18 cellular contexts compared by ENCODE assay signal in the genomic region with DNA sequence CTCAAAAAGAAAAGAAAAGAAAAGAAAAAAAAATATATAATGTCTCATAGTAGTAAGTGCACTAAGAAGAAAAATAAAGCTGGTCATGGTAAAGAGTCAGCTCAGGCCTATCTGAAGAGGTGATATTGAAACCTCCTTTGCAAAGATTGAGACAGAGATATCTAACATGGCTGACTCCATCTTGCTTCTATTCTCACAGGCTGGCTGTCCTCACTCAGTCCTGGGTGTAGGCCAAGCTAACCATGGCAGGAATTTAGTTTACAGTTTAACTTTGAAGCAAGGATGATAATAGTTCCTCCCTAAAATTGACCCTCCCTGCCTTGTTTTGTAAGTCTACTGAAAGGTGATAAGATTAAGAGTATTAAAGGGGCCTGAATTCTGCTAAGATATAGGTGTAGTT.
DNase-seq lines count a peak whose midpoint lies in the region; ATAC-seq and TF ChIP-seq lines count a peak whose summit lies in the region.
"Had no signal": no experiment of that assay in that cellular context is flagged by ENCODE, and none has a peak within 500 bp of the region (broad histone marks: within the 10 kb centered on the region; RNA-seq: fewer than 3 reads in every experiment).

No MANE protein-coding gene starts in this region.

- H3K27me3 Mint-ChIP-seq in HFFc6 (ENCODE audit: insufficient read depth), result no peaks in the 10 kb centered on the region; the same call in 1 of the 2 replicates
- H3K27me3 Mint-ChIP-seq: IgD-negative memory B cell had no signal

- intact Hi-C loops in adrenal gland (cut with DNase I) (no loop called here), left lung (cut with DNase I) (no loop called here), prostate gland (cut with DNase I) (no loop called here)

- H3K9me3 Mint-ChIP-seq in HFFc6, result peaks cover 74% of the 10 kb centered on the region
- H3K9me3 Mint-ChIP-seq in stimulated activated effector memory CD8-positive, alpha-beta T cell treated with anti-CD3 and anti-CD28 coated beads, Interleukin-12 subunit alpha, Interleukin-12 subunit beta, amount 100 ng/mL, for 72 hours, result peaks cover 6% of the 10 kb centered on the region

- peaks cover 46% of the 10 kb centered on the region for H3K4me1 Mint-ChIP-seq in HFFc6 (ENCODE audit: low read depth)
- H3K4me1 Mint-ChIP-seq in stimulated activated effector memory CD8-positive, alpha-beta T cell treated with anti-CD3 and anti-CD28 coated beads, Interleukin-12 subunit alpha, Interleukin-12 subunit beta, amount 100 ng/mL, for 72 hours, result no peaks in the 10 kb centered on the region
- H3K4me1 Mint-ChIP-seq: brain, IgD-negative memory B cell had no signal

- TF ChIP-seq CTCF in 22Rv1 (IDR thresholded peaks at IDR 0.05) (no peak), HFFc6 (IDR thresholded peaks at IDR 0.05) (no peak), adrenal gland (IDR thresholded peaks at IDR 0.05) (no peak), left lung (IDR thresholded peaks at IDR 0.05) (no peak), prostate gland (IDR thresholded peaks at IDR 0.05) (no peak)

- no peak overlapping the region for H3K4me3 ChIP-seq in adrenal gland
- no peak overlapping the region for H3K4me3 ChIP-seq in left lung
- H3K4me3 ChIP-seq in prostate gland, result no peak overlapping the region
- H3K4me3 ChIP-seq: esophagus muscularis mucosa, heart left ventricle had no signal

- peaks cover 68% of the 10 kb centered on the region for H3K36me3 Mint-ChIP-seq in HFFc6 (ENCODE audit: low read depth)
- H3K36me3 Mint-ChIP-seq in stimulated activated effector memory CD8-positive, alpha-beta T cell treated with anti-CD3 and anti-CD28 coated beads, Interleukin-12 subunit alpha, Interleukin-12 subunit beta, amount 100 ng/mL, for 72 hours, result no peaks in the 10 kb centered on the region
- H3K36me3 Mint-ChIP-seq: brain, IgD-negative memory B cell had no signal

- no peaks in the 10 kb centered on the region for H3K9me3 ChIP-seq in adrenal gland (replicated peaks in 1 of 3)
- H3K9me3 ChIP-seq in left lung, result peaks cover 0 to 7% of the 10 kb centered on the region in 2 donors
- no peaks in the 10 kb centered on the region for H3K9me3 ChIP-seq in prostate gland
- H3K9me3 ChIP-seq: esophagus muscularis mucosa had no signal

- peak overlapping the region; percentile 46 for H3K4me3 Mint-ChIP-seq in HFFc6
- H3K4me3 Mint-ChIP-seq in stimulated activated effector memory CD8-positive, alpha-beta T cell treated with anti-CD3 and anti-CD28 coated beads, Interleukin-12 subunit alpha, Interleukin-12 subunit beta, amount 100 ng/mL, for 72 hours, result no peak overlapping the region
- H3K4me3 Mint-ChIP-seq: brain, IgD-negative memory B cell had no signal

- no peaks in the 10 kb centered on the region for H3K36me3 ChIP-seq in adrenal gland (replicated peaks in 1 of 2)
- no peaks in the 10 kb centered on the region for H3K36me3 ChIP-seq in left lung
- no peaks in the 10 kb centered on the region for H3K36me3 ChIP-seq in prostate gland
- H3K36me3 ChIP-seq: esophagus muscularis mucosa, heart left ventricle had no signal

- peak overlapping the region; percentile 98 for H3K27ac Mint-ChIP-seq in HFFc6
- no peak overlapping the region for H3K27ac Mint-ChIP-seq in stimulated activated effector memory CD8-positive, alpha-beta T cell treated with anti-CD3 and anti-CD28 coated beads, Interleukin-12 subunit alpha, Interleukin-12 subunit beta, amount 100 ng/mL, for 72 hours
- H3K27ac Mint-ChIP-seq: IgD-negative memory B cell had no signal

- no peak for ATAC-seq in left lung
- ATAC-seq in stimulated activated effector memory CD8-positive, alpha-beta T cell treated with anti-CD3 and anti-CD28 coated beads, Interleukin-12 subunit alpha, Interleukin-12 subunit beta, amount 100 ng/mL, for 72 hours, result no peak

- TF ChIP-seq POLR2A in adrenal gland (IDR thresholded peaks at IDR 0.05) (no peak), prostate gland (IDR thresholded peaks at IDR 0.05) (no peak)

- H3K4me1 ChIP-seq in adrenal gland (replicated peaks in 1 of 2), result no peaks in the 10 kb centered on the region
- H3K4me1 ChIP-seq in left lung, result no peaks in the 10 kb centered on the region
- H3K4me1 ChIP-seq in prostate gland (replicated peaks), result no peaks in the 10 kb centered on the region
- H3K4me1 ChIP-seq: heart left ventricle had no signal

- H3K27me3 ChIP-seq in adrenal gland, result no peaks in the 10 kb centered on the region
- no peaks in the 10 kb centered on the region for H3K27me3 ChIP-seq in left lung
- no peaks in the 10 kb centered on the region for H3K27me3 ChIP-seq in prostate gland (replicated peaks; ENCODE audit: insufficient read depth)
- H3K27me3 ChIP-seq: esophagus muscularis mucosa, heart left ventricle had no signal

- H3K27ac ChIP-seq in 22Rv1 (peak overlapping the region; percentile 43), adrenal gland (peak overlapping the region in 3 of 5 donors; percentile 27 to 58 (median 40)), left lung (peak overlapping the region; percentile 33 to 58), prostate gland (no peak overlapping the region)
- H3K27ac ChIP-seq: esophagus muscularis mucosa, heart left ventricle had no signal

- DNase-seq in HFFc6 (peak; percentile 33), adrenal gland (no peak), left lung (no peak), prostate gland (ENCODE audit: low spot score) (no peak), nucleus accumbens (lab: John Stamatoyannopoulos, UW) (no peak)
- no peak for DNase-seq in central memory CD4-positive, alpha-beta T cell
- DNase-seq in stimulated activated effector memory CD8-positive, alpha-beta T cell treated with anti-CD3 and anti-CD28 coated beads, Interleukin-12 subunit alpha, Interleukin-12 subunit beta, amount 100 ng/mL, for 72 hours (ENCODE audit: low spot score in 2 of 2), result no peak
- DNase-seq: activated CD4-positive, alpha-beta T cell treated with anti-CD3 and anti-CD28 coated beads for 1 hour; activated naive CD4-positive, alpha-beta T cell treated with Interleukin-2 at 50 U/mL for 16 hours; GF-D8; NCI-H1930; NCI-H510A treated with DMSO at 0.1 percent for 48 hours; substantia nigra had no signal

Comparison
In these comparisons a context has a peak if more than half of its experiments do, and no peak if none do; other contexts are left out.
1. H3K27ac ChIP-seq: peak in 22Rv1 (single experiment), adrenal gland (3 of 5) and left lung (2 of 2); none in prostate gland (0 of 2).